In the genomic region with DNA sequence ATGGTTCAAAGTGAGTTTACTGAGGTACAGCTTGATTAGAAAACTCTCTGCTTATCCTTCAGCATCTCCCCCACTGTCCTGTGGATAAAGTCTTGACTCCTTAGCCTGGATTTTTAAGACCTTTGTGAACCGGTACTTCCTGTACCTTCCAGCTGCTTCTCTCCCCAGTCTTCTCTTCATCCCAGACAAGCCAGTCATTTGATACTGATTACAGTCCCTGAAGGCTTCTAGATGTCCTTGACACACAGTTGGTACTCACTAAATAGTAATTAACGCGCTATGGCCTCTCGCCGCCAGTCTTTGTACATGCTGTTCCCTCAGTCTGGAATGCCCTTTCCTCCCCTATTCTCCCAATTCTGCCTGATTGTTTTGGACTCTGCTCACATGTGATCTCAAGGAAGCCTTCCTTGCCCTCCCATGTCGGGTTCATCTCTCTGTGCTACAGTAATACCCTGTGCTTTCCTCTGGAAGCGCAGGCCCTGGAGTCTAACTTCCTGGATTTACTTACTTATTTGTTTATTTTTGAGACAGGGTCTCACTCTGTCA, we compare ENCODE assay signal across 20 cellular contexts. TPM values are rescaled to one million over a fixed set of nuclear protein-coding genes. Genes with fewer than 3 reads are reported as not detected.
DNase-seq lines count a peak whose midpoint lies in the region; ATAC-seq and TF ChIP-seq lines count a peak whose summit lies in the region.
"Had no signal": no experiment of that assay in that cellular context is flagged by ENCODE, and none has a peak within 500 bp of the region (broad histone marks: within the 10 kb centered on the region; RNA-seq: fewer than 3 reads in every experiment).

No MANE protein-coding gene starts in this region.

- peak overlapping the region; percentile 90 for H3K27ac ChIP-seq in suprapubic skin
- no peak overlapping the region for H3K27ac ChIP-seq in lower lobe of right lung
- H3K27ac ChIP-seq: 22Rv1 had no signal

- no peak overlapping the region for H3K4me3 ChIP-seq in suprapubic skin
- no peak overlapping the region for H3K4me3 ChIP-seq in lower lobe of right lung
- H3K4me3 ChIP-seq: PC-9 had no signal

- intact Hi-C loops in lower lobe of right lung (cut with DNase I): no loop called here

- no peaks in the 10 kb centered on the region for H3K27me3 ChIP-seq in suprapubic skin
- no peaks in the 10 kb centered on the region for H3K27me3 ChIP-seq in lower lobe of right lung (ENCODE audit: low read depth)
- H3K27me3 ChIP-seq: BE2C had no signal

- H3K36me3 ChIP-seq in suprapubic skin (no peaks in the 10 kb centered on the region), lower lobe of right lung (peaks cover 6% of the 10 kb centered on the region)
- H3K36me3 ChIP-seq: BE2C had no signal

- H3K4me1 ChIP-seq in suprapubic skin (peaks cover 55% of the 10 kb centered on the region), lower lobe of right lung (peaks cover 15% of the 10 kb centered on the region)
- H3K4me1 ChIP-seq: BE2C had no signal

- TF ChIP-seq EP300 in suprapubic skin (IDR thresholded peaks at IDR 0.05): no peak

- DNase-seq in NCI-H2171 treated with DMSO at 0.1 percent for 48 hours (lab: John Stamatoyannopoulos, UW): peak; percentile 50
- no peak for DNase-seq in NCI-H2171 (lab: John Stamatoyannopoulos, UW)
- peak; percentile 82 for DNase-seq in NCI-H69 (lab: John Stamatoyannopoulos, UW)
- DNase-seq in mesenteric fat pad (ENCODE audit: low spot score): peak; percentile 28
- peak in 1 of 2 donors; percentile 40 for DNase-seq in suprapubic skin (ENCODE audit: low spot score in 2 of 2)
- DNase-seq in lower lobe of right lung: no peak
- DNase-seq: BE2C; Calu3; CD4-positive, alpha-beta T cell; DMS53; H7; MV-4-11; NCI-H1436 treated with DMSO at 0.1 percent for 48 hours; NCI-H2081; NCI-H774; PC-9 had no signal

- no peak for TF ChIP-seq CTCF in suprapubic skin (IDR thresholded peaks at IDR 0.05)
- no peak for TF ChIP-seq CTCF in lower lobe of right lung (IDR thresholded peaks at IDR 0.05)

- H3K9me3 ChIP-seq in suprapubic skin: no peaks in the 10 kb centered on the region
- H3K9me3 ChIP-seq in lower lobe of right lung: no peaks in the 10 kb centered on the region
- H3K9me3 ChIP-seq: BE2C had no signal

- 89% methylated on average over 7 of the region's 7 CpGs for WGBS in suprapubic skin

- ATAC-seq in lower lobe of right lung (no peak), HG02588 (IDR thresholded peaks at IDR 0.05; ENCODE audit: unreplicated experiment) (no peak), HG02884 (IDR thresholded peaks at IDR 0.05; ENCODE audit: unreplicated experiment) (no peak)
- ATAC-seq: Right ventricle myocardium inferior had no signal

- TF ChIP-seq POLR2A in suprapubic skin (IDR thresholded peaks at IDR 0.05): no peak

RNA-seq across cellular contexts. Expression of a gene that starts 50.6 kb away (rescaled TPM):
- total RNA-seq in mesenteric fat pad: 7.3 TPM
- total RNA-seq in suprapubic skin: 10 to 100 TPM in 2 of 4 donors, 1 to 10 TPM in 2; 6.3 to 25.1 (median 10.3) TPM
- 10.8 TPM for total RNA-seq in lower lobe of right lung

Comparison
In these comparisons a context has a peak if more than half of its experiments do, and no peak if none do; other contexts are left out.
1. DNase-seq: peak in NCI-H2171 treated with DMSO at 0.1 percent for 48 hours (single experiment), NCI-H69 (single experiment) and mesenteric fat pad (single experiment); none in NCI-H2171 (single experiment) and lower lobe of right lung (single experiment).